Comparison of ENCODE assay signal across 8 cellular contexts in genomic region chr15:66504563-66505429, GRCh38. TPM values are rescaled to one million over a fixed set of nuclear protein-coding genes. Genes with fewer than 3 reads are reported as not detected.
DNase-seq lines count a peak whose midpoint lies in the region; ATAC-seq and TF ChIP-seq lines count a peak whose summit lies in the region.

Gene RPL4, minus strand, starts transcription at chr15:66504855. Its CDS starts 65 bp downstream, at chr15:66504790.
Gene ZWILCH, plus strand, starts transcription at chr15:66505326. Its CDS starts 13 bp downstream, at chr15:66505339.

- no peaks in the 10 kb centered on the region for H3K9me3 ChIP-seq in endocrine pancreas (ENCODE audit: control insufficient read depth, low read length)
- no peaks in the 10 kb centered on the region for H3K9me3 ChIP-seq in mesenchymal stem cell (ENCODE audit: control insufficient read depth, low read length)

- H3K23ac ChIP-seq in mesenchymal stem cell (ENCODE audit: low read length in 2 of 2): no peak within 1 kb of the TSS

- peak within 1 kb of the TSS; percentile 69 for H2AK5ac ChIP-seq in mesenchymal stem cell (ENCODE audit: low read length, severe bottlenecking)

- DNase-seq in NOMO-1 treated with DMSO at 0.1 percent for 48 hours (lab: John Stamatoyannopoulos, UW; ENCODE audit: unreplicated experiment): peak; percentile 84
- peak; percentile 55 to 70 for DNase-seq in activated CD8-positive, alpha-beta memory T cell treated with anti-CD3 and anti-CD28 coated beads for 4 hours (ENCODE audit: low read depth in 2 of 2)
- DNase-seq in mesenchymal stem cell: peak; percentile 96
- DNase-seq in stimulated activated CD8-positive, alpha-beta memory T cell treated with anti-CD3 and anti-CD28 coated beads, Interleukin-15, amount 100 ng/mL, for 1 hour (ENCODE audit: low read depth): peak; percentile 56

- H3K36me3 ChIP-seq in endocrine pancreas (ENCODE audit: control insufficient read depth, insufficient read depth, low read length) (peaks cover 10% of the 10 kb centered on the region), mesenchymal stem cell (ENCODE audit: control insufficient read depth in 1 of 2, insufficient read depth in 2 of 2, low read depth in 1 of 2, low read length in 2 of 2) (peaks cover 9 to 40% of the 10 kb centered on the region in 2 experiments)

- H3K4ac ChIP-seq in mesenchymal stem cell (ENCODE audit: low read depth in 1 of 2, low read length in 2 of 2): peak within 1 kb of the TSS in 1 of 2 experiments; percentile 86

- ATAC-seq in GM19328 (IDR thresholded peaks at IDR 0.05; ENCODE audit: unreplicated experiment) (peak; percentile 74), HG03520 (IDR thresholded peaks at IDR 0.05; ENCODE audit: unreplicated experiment) (peak; percentile 81)

- H4K91ac ChIP-seq in mesenchymal stem cell (ENCODE audit: low read length): no peak within 1 kb of the TSS

- peak within 1 kb of the TSS; percentile 23 to 86 for H3K14ac ChIP-seq in mesenchymal stem cell (ENCODE audit: low read length in 2 of 2)

- no peak for TF ChIP-seq CTCF in C4-2B (conservative IDR thresholded peaks at IDR 0.05)

- H3K27me3 ChIP-seq in endocrine pancreas (ENCODE audit: control insufficient read depth, insufficient read depth, low read length): no peaks in the 10 kb centered on the region
- no peaks in the 10 kb centered on the region for H3K27me3 ChIP-seq in mesenchymal stem cell (ENCODE audit: control insufficient read depth in 1 of 2, insufficient read depth in 1 of 2, low read length in 2 of 2)

- peak within 1 kb of the TSS; percentile 89 for H3K4me2 ChIP-seq in mesenchymal stem cell (ENCODE audit: low read length, poor library complexity, severe bottlenecking)

- peaks cover 18% of the 10 kb centered on the region for H3K4me1 ChIP-seq in endocrine pancreas (ENCODE audit: control insufficient read depth, insufficient read depth, low read length)
- peaks cover 3% of the 10 kb centered on the region for H3K4me1 ChIP-seq in mesenchymal stem cell (ENCODE audit: control insufficient read depth, insufficient read depth, low read depth, low read length)

- H4K8ac ChIP-seq in mesenchymal stem cell (ENCODE audit: low read length): peak within 1 kb of the TSS; percentile 70

- H3K79me1 ChIP-seq in mesenchymal stem cell (replicated peaks; ENCODE audit: low read length, poor library complexity, severe bottlenecking): no peaks in the 10 kb centered on the region

- peak within 1 kb of the TSS; percentile 99 for H3K4me3 ChIP-seq in endocrine pancreas (ENCODE audit: control insufficient read depth, insufficient read depth, low read length)
- H3K4me3 ChIP-seq in mesenchymal stem cell (ENCODE audit: insufficient read depth in 1 of 2, low read depth in 1 of 2, low read length in 2 of 2): peak within 1 kb of the TSS; percentile 75 to 93

- under 1% methylated on average over 39 of the region's 46 CpGs for WGBS in mesenchymal stem cell

- peak within 1 kb of the TSS; percentile 2 for H2AFZ ChIP-seq in mesenchymal stem cell (ENCODE audit: low read depth, low read length)

- peak within 1 kb of the TSS; percentile 26 for H2BK15ac ChIP-seq in mesenchymal stem cell (ENCODE audit: low read depth, poor library complexity, severe bottlenecking)

- H3K27ac ChIP-seq in C4-2B (peak within 1 kb of the TSS; percentile 95), mesenchymal stem cell (ENCODE audit: low read length, poor library complexity, severe bottlenecking) (peak within 1 kb of the TSS; percentile 85)

- H2BK12ac ChIP-seq in mesenchymal stem cell (ENCODE audit: low read length in 2 of 2): no peak within 1 kb of the TSS

- H2BK120ac ChIP-seq in mesenchymal stem cell (ENCODE audit: low read depth, low read length): peak within 1 kb of the TSS; percentile 29

- peak within 1 kb of the TSS; percentile 81 to 92 for H3K18ac ChIP-seq in mesenchymal stem cell (ENCODE audit: low read depth in 1 of 2, low read length in 2 of 2)

- H3K9ac ChIP-seq in endocrine pancreas (ENCODE audit: control insufficient read depth, insufficient read depth, low read length) (peak within 1 kb of the TSS; percentile 85), mesenchymal stem cell (ENCODE audit: low read length) (peak within 1 kb of the TSS; percentile 97)

- peak within 1 kb of the TSS; percentile 15 for H2BK5ac ChIP-seq in mesenchymal stem cell (ENCODE audit: low read depth, low read length, poor library complexity, severe bottlenecking)

RNA-seq across cellular contexts. Expression of gene RPL4, which starts in this region (rescaled TPM):
- 2,488 TPM for polyA plus RNA-seq in mesenchymal stem cell (2013, experiment 1 of 2)
- polyA plus RNA-seq in mesenchymal stem cell (2013, experiment 2 of 2): 2,592 TPM

RNA-seq across cellular contexts. Expression of gene ZWILCH, which starts in this region (rescaled TPM):
- 6.7 TPM for polyA plus RNA-seq in mesenchymal stem cell (2013, experiment 1 of 2)
- polyA plus RNA-seq in mesenchymal stem cell (2013, experiment 2 of 2): 7.0 TPM

Comparison
In these comparisons a context has a peak if more than half of its experiments do, and no peak if none do; other contexts are left out.
1. Peak in every context shown above with its lines: DNase-seq, ATAC-seq, H3K4me3 ChIP-seq and H3K27ac ChIP-seq.